In the genomic region with DNA sequence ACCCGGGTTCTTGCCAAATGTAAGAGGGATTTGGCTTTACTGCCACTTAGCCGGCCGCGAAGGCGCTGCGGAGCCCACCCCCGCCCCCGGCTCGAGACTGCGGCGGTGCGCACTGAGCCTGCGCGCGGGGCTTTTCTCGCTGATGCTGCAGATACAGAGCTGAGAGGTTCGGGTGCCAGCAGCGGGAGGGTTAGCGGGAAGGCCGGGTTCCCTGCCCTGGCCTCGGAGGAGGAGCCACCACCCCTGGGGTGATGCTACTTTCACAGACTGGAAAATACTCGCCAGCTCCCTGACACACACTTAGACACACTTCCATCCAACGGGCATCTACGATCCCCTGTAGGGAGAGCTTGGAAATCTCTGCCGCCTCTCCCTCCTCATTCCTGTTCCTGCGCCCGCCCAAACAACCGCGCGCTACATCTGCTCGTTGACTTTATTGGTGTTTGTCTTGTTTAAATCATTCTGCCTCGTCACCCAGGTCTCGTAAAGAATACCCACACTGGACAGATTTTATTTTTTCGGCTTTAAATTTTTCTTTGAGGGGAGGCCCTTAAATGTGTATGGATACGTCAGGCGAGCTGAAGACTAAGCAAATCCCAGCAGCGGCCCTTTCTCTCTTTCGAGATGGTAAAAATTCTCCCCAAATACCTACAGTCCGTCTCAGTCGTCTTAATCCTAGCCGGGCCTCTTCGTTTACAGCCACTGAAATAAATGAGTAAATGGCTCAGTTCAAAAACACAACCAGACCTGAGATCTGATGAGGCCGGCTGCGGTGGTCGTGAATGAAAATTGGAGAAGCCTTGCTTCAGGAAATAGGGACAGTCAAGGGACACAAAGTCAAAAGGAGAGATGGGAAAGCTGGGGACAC, we compare ENCODE assay signal across 8 cellular contexts. TPM values are rescaled to one million over a fixed set of nuclear protein-coding genes. Genes with fewer than 3 reads are reported as not detected.
DNase-seq lines count a peak whose midpoint lies in the region; ATAC-seq, FAIRE-seq and TF ChIP-seq lines count a peak whose summit lies in the region.

No MANE protein-coding gene starts in this region.

- H3K27ac Mint-ChIP-seq in WTC11 = no peak overlapping the region

- H3K36me3 Mint-ChIP-seq in WTC11 = no peaks in the 10 kb centered on the region

- no peak for TF ChIP-seq RAD21 in A549 (conservative IDR thresholded peaks at IDR 0.05 in 1 of 2, IDR thresholded peaks at IDR 0.05 in 1 of 2)

- H3K4me1 ChIP-seq in A549 (peaks cover 5% of the 10 kb centered on the region; the same call in 1 of the 3 replicates), ovary (ENCODE audit: insufficient read depth) (peaks cover 2% of the 10 kb centered on the region)

- no peaks in the 10 kb centered on the region for H3K36me3 ChIP-seq in ovary

- POLR2A ChIA-PET in A549 (lab: Yijun Ruan, JAX) = no interaction called here
- POLR2A ChIA-PET in GM10248 (lab: Yijun Ruan, JAX) = no interaction called here
- POLR2A ChIA-PET in WTC11 (lab: Charles Lee) = no interaction called here

- TF ChIP-seq CTCF in A549 (IDR thresholded peaks at IDR 0.05) (no peak), GM10248 (IDR thresholded peaks at IDR 0.05; ENCODE audit: control extremely low read depth, extremely low read depth, low read depth, missing control alignments) (no peak), WTC11 (IDR thresholded peaks at IDR 0.05) (no peak), ovary (IDR thresholded peaks at IDR 0.05) (no peak)

- DNase-seq in A549 (ENCODE audit: low read depth in 1 of 2, low spot score in 1 of 2) = peak in 1 of 2 experiments; percentile 2
- peak; percentile 15 for DNase-seq in GM10248 (ENCODE audit: extremely low spot score)
- DNase-seq in WTC11 (ENCODE audit: low spot score) = peak; percentile 66
- DNase-seq in Right ventricle myocardium inferior (ENCODE audit: missing footprints) = peak; percentile 72
- peak; percentile 18 to 52 (median 35) for DNase-seq in ovary
- DNase-seq in NCI-H774 (lab: John Stamatoyannopoulos, UW) = no peak

- CTCF ChIA-PET in A549 (lab: Yijun Ruan, JAX) = no interaction called here
- CTCF ChIA-PET in GM10248 (lab: Yijun Ruan, JAX) = no interaction called here
- CTCF ChIA-PET in WTC11 (lab: Charles Lee) = interaction anchor here (0.7 kb wide), 1 partner anchor 956 kb away, joined by 3 read pairs; no protein-coding TSS in a partner anchor

- intact Hi-C loops in Right ventricle myocardium inferior (cut with DNase I) (loop anchor here (5.0 to 10.0 kb wide), 3 partner anchors 304 to 954 kb away; no protein-coding TSS in a partner anchor), ovary (cut with DNase I) (no loop called here)

- 21% methylated on average over 25 of the region's 45 CpGs for WGBS in A549 (ENCODE audit: missing lambda C conversion rate)
- WGBS in ovary, 3 donors = 0 to 1% (median 1%) methylated on average over 45 of the region's 45 CpGs

- no peaks in the 10 kb centered on the region for H3K9me3 Mint-ChIP-seq in WTC11

- H3K4me3 ChIP-seq in A549 = peak overlapping the region; percentile 41
- H3K4me3 ChIP-seq in ovary = peak overlapping the region; percentile 57

- peak overlapping the region; percentile 91 for H3K4me2 ChIP-seq in A549

- ATAC-seq in A549 = peak in 1 of 2 experiments; percentile 10; a peak in 2 of 6 replicates
- peak; percentile 6 for ATAC-seq in WTC11
- ATAC-seq in Right ventricle myocardium inferior = no peak
- ATAC-seq in GM19452 (IDR thresholded peaks at IDR 0.05; ENCODE audit: unreplicated experiment) = no peak
- no peak for ATAC-seq in GM21423 (IDR thresholded peaks at IDR 0.05; ENCODE audit: unreplicated experiment)

- FAIRE-seq in A549 (lab: Jason Lieb, UNC) = no peak

- peak overlapping the region; percentile 97 for H3K4me3 Mint-ChIP-seq in WTC11

- H3K27me3 Mint-ChIP-seq in WTC11 (ENCODE audit: low read depth) = peaks cover 51% of the 10 kb centered on the region

- no peak overlapping the region for H3K27ac ChIP-seq in A549
- peak overlapping the region in 1 of 2 donors; percentile 34 for H3K27ac ChIP-seq in ovary

- H3K4me1 Mint-ChIP-seq in WTC11 = peaks cover 34% of the 10 kb centered on the region

- TF ChIP-seq POLR2A in A549 (IDR thresholded peaks at IDR 0.05; ENCODE audit: low read length) (no peak), ovary (IDR thresholded peaks at IDR 0.05) (no peak)

- H3K9me3 ChIP-seq in A549 (no peaks in the 10 kb centered on the region), ovary (no peaks in the 10 kb centered on the region)

- TF ChIP-seq EP300 in A549 (IDR thresholded peaks at IDR 0.05) = no peak
- TF ChIP-seq EP300 in ovary (IDR thresholded peaks at IDR 0.05) = no peak

- H3K27me3 ChIP-seq in ovary = no peaks in the 10 kb centered on the region

TF ChIP-seq in A549, 52 proteins besides CTCF, POLR2A, EP300 and RAD21:
- TF ChIP-seq, protein P1, sequence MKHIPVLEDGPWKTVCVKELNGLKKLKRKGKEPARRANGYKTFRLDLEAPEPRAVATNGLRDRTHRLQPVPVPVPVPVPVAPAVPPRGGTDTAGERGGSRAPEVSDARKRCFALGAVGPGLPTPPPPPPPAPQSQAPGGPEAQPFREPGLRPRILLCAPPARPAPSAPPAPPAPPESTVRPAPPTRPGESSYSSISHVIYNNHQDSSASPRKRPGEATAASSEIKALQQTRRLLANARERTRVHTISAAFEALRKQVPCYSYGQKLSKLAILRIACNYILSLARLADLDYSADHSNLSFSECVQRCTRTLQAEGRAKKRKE (CRISPR knock-in tag; IDR thresholded peaks at IDR 0.05; ENCODE audit: low read depth) = no peak
- TF ChIP-seq HDAC2 (IDR thresholded peaks at IDR 0.05) = 0 out of 2 replicates have a peak, but pooled peaks have one; percentile 3
TF ChIP-seq in A549: peak in this region for 1.

TF ChIP-seq in WTC11, 78 proteins besides CTCF, POLR2A, EP300 and RAD21:
- TF ChIP-seq NFYB (CRISPR knock-in tag; conservative IDR thresholded peaks at IDR 0.05; ENCODE audit: low read depth) (no peak), E2F5 (CRISPR knock-in tag; IDR thresholded peaks at IDR 0.05) (0 out of 2 replicates have a peak, but pooled peaks have one; percentile 24)

RNA-seq across cellular contexts. Expression of gene PCDH7, which starts 1.9 kb away (rescaled TPM):
- polyA plus RNA-seq in A549 (2011; rRNA removed) = 0.16 and 0.19 TPM in 2 replicates
- 0.08 and 0.12 TPM in 2 replicates for polyA plus RNA-seq in A549 (2012; cell fraction: cytosol; rRNA removed)
- polyA plus RNA-seq in A549 (2012; cell fraction: nucleus; rRNA removed) = 0.06 and 0.10 TPM in 2 replicates
- 0.04 TPM in 2 of 3 replicates, not detected in the other for polyA plus RNA-seq in A549 (2017; fragmentation: RNase III; extraction: RNeasy Plus Mini Kit Qiagen cat#74134 plus additional on column Dnase treatment)
- polyA minus RNA-seq in A549 (2011; rRNA and poly(A)+ RNA removed) = 0.24 and 0.37 TPM in 2 replicates
- total RNA-seq in WTC11 (2021) = 2.2 to 3.9 TPM (median 2.4 TPM) in 3 replicates
- 21.7 TPM for total RNA-seq in Right ventricle myocardium inferior
- 10 to 100 TPM in 5 of 7 donors, 1 to 10 TPM in 2; 3.7 to 35.2 (median 17.5) TPM for total RNA-seq in ovary
- 1 to 10 TPM; 5.9 to 6.3 TPM for polyA plus RNA-seq in ovary
